In the genomic region with DNA sequence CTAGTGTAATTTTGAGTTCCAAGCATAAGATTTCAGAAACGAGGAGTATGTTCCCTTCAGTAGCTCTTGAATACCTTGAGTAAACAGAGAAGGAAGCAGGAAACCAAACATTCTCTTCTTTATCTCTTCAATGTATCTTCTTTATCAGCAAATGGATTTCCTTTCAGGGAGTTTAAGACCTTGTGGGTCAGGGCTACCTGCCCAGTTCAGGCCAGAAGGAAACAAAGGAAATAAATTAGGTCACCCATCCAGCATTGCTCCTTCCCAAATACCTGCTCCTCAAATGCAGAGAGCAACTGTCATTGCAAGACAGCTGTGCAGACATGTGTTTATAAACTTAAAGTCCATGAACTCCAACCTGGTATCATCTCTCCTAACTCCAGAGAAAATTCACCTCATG, we compare ENCODE assay signal across 26 cellular contexts.
"Had no signal": no experiment of that assay in that cellular context is flagged by ENCODE, and none has a peak within 500 bp of the region (broad histone marks: within the 10 kb centered on the region; RNA-seq: fewer than 3 reads in every experiment).

No MANE protein-coding gene starts in this region.

- H3K9me3 ChIP-seq: breast epithelium, gastrocnemius medialis, left lung, lower lobe of right lung, mucosa of descending colon, spleen, transverse colon had no signal

- H3K36me3 Mint-ChIP-seq: activated CD4-positive, alpha-beta memory T cell treated with anti-CD3 and anti-CD28 coated beads for 36 hours; activated CD8-positive, alpha-beta memory T cell treated with anti-CD3 and anti-CD28 coated beads, Interleukin-2, amount 10 ng/mL, durations not matched to agents 7 days and 5 days; activated naive CD4-positive, alpha-beta T cell treated with anti-CD3 and anti-CD28 coated beads, Interleukin-2, amount 50 U/mL, for 24 hours; natural killer cell treated with Interleukin-12 subunit alpha and Interleukin-12 subunit beta and Interleukin-15 and Interleukin-18, amount 100 ng/mL, for 72 hours had no signal

- H3K27me3 Mint-ChIP-seq: activated CD4-positive, alpha-beta memory T cell treated with anti-CD3 and anti-CD28 coated beads for 36 hours; activated naive CD4-positive, alpha-beta T cell treated with anti-CD3 and anti-CD28 coated beads, Interleukin-2, amount 50 U/mL, for 24 hours; activated naive CD8-positive, alpha-beta T cell treated with anti-CD3 and anti-CD28 coated beads, Interleukin-2, amount 50 U/mL, for 24 hours; natural killer cell treated with Interleukin-12 subunit alpha and Interleukin-12 subunit beta and Interleukin-15 and Interleukin-18, amount 100 ng/mL, for 72 hours had no signal

- H3K27ac ChIP-seq: breast epithelium, epithelial cell of prostate, gastrocnemius medialis, left lung, lower lobe of right lung, spleen, transverse colon, WERI-Rb-1 had no signal

- H3K36me3 ChIP-seq: breast epithelium, gastrocnemius medialis, left lung, lower lobe of right lung, spleen, transverse colon, WERI-Rb-1 had no signal

- H3K4me1 ChIP-seq: gastrocnemius medialis, left lung, lower lobe of right lung, spleen had no signal

- H3K27me3 ChIP-seq: breast epithelium, gastrocnemius medialis, left lung, spleen, transverse colon had no signal

- H3K27ac Mint-ChIP-seq: activated CD4-positive, alpha-beta memory T cell treated with anti-CD3 and anti-CD28 coated beads for 36 hours; activated CD4-positive, alpha-beta T cell treated with anti-CD3 and anti-CD28 coated beads, Interleukin-2, amount 10 ng/mL, durations not matched to agents 24 days and 14 days; activated CD8-positive, alpha-beta memory T cell treated with anti-CD3 and anti-CD28 coated beads, Interleukin-2, amount 10 ng/mL, durations not matched to agents 7 days and 5 days; activated naive CD4-positive, alpha-beta T cell treated with anti-CD3 and anti-CD28 coated beads, Interleukin-2, amount 50 U/mL, for 24 hours; activated naive CD8-positive, alpha-beta T cell treated with anti-CD3 and anti-CD28 coated beads, Interleukin-2, amount 50 U/mL, for 24 hours; activated T-helper 2 cell treated with anti-CD3 and anti-CD28 coated beads, Interferon-gamma antibody, Interleukin-2, Interleukin-4, amounts not matched to agents 10 μg/mL and 5 μg/mL and 100 μg/mL, durations not matched to agents 14 hours and 24 hours and 36 hours; dendritic cell treated with granulocyte-macrophage colony-stimulating factor and Interleukin-4, amounts not matched to agents 40 ng/mL and 50 ng/mL, for 4 days; natural killer cell treated with Interleukin-12 subunit alpha and Interleukin-12 subunit beta and Interleukin-15 and Interleukin-18, amount 100 ng/mL, for 72 hours had no signal

- H3K9me3 Mint-ChIP-seq: activated CD4-positive, alpha-beta memory T cell treated with anti-CD3 and anti-CD28 coated beads for 36 hours; activated CD4-positive, alpha-beta T cell treated with anti-CD3 and anti-CD28 coated beads, Interleukin-2, amount 10 ng/mL, durations not matched to agents 24 days and 14 days; activated naive CD4-positive, alpha-beta T cell treated with anti-CD3 and anti-CD28 coated beads, Interleukin-2, amount 50 U/mL, for 24 hours; activated naive CD8-positive, alpha-beta T cell treated with anti-CD3 and anti-CD28 coated beads, Interleukin-2, amount 50 U/mL, for 24 hours; activated T-helper 2 cell treated with anti-CD3 and anti-CD28 coated beads, Interferon-gamma antibody, Interleukin-2, Interleukin-4, amounts not matched to agents 10 μg/mL and 5 μg/mL and 100 μg/mL, durations not matched to agents 14 hours and 24 hours and 36 hours; dendritic cell treated with granulocyte-macrophage colony-stimulating factor and Interleukin-4, amounts not matched to agents 40 ng/mL and 50 ng/mL, for 4 days; natural killer cell treated with Interleukin-12 subunit alpha and Interleukin-12 subunit beta and Interleukin-15 and Interleukin-18, amount 100 ng/mL, for 72 hours had no signal

- H3K4me3 Mint-ChIP-seq: activated CD4-positive, alpha-beta memory T cell treated with anti-CD3 and anti-CD28 coated beads for 36 hours; activated CD4-positive, alpha-beta T cell treated with anti-CD3 and anti-CD28 coated beads, Interleukin-2, amount 10 ng/mL, durations not matched to agents 24 days and 14 days; activated CD8-positive, alpha-beta memory T cell treated with anti-CD3 and anti-CD28 coated beads, Interleukin-2, amount 10 ng/mL, durations not matched to agents 7 days and 5 days; activated naive CD4-positive, alpha-beta T cell treated with anti-CD3 and anti-CD28 coated beads, Interleukin-2, amount 50 U/mL, for 24 hours; activated naive CD8-positive, alpha-beta T cell treated with anti-CD3 and anti-CD28 coated beads, Interleukin-2, amount 50 U/mL, for 24 hours; dendritic cell treated with granulocyte-macrophage colony-stimulating factor and Interleukin-4, amounts not matched to agents 40 ng/mL and 50 ng/mL, for 4 days; natural killer cell treated with Interleukin-12 subunit alpha and Interleukin-12 subunit beta and Interleukin-15 and Interleukin-18, amount 100 ng/mL, for 72 hours had no signal

- H3K4me3 ChIP-seq: breast epithelium, gastrocnemius medialis, left lung, lower lobe of right lung, mucosa of descending colon, spleen, transverse colon had no signal

- ATAC-seq: activated CD8-positive, alpha-beta memory T cell treated with anti-CD3 and anti-CD28 coated beads, Interleukin-2, amount 10 ng/mL, durations not matched to agents 7 days and 5 days; activated naive CD8-positive, alpha-beta T cell treated with anti-CD3 and anti-CD28 coated beads, Interleukin-2, amount 50 U/mL, for 24 hours; gastrocnemius medialis; left lung; lower lobe of right lung; mucosa of descending colon; natural killer cell treated with Interleukin-12 subunit alpha and Interleukin-12 subunit beta and Interleukin-15 and Interleukin-18, amount 100 ng/mL, for 72 hours; right cardiac atrium had no signal

- DNase-seq: activated CD4-positive, alpha-beta memory T cell treated with anti-CD3 and anti-CD28 coated beads for 36 hours; activated CD4-positive, alpha-beta T cell treated with anti-CD3 and anti-CD28 coated beads, Interleukin-2, amount 10 ng/mL, durations not matched to agents 24 days and 14 days; activated CD4-positive, CD25-positive, alpha-beta regulatory T cell treated with anti-CD3 and anti-CD28 coated beads, Interleukin-2, amount 50 U/mL, for 72 hours; activated CD8-positive, alpha-beta memory T cell treated with anti-CD3 and anti-CD28 coated beads, Interleukin-2, amount 10 ng/mL, durations not matched to agents 7 days and 5 days; activated naive CD8-positive, alpha-beta T cell treated with anti-CD3 and anti-CD28 coated beads, Interleukin-2, amount 50 U/mL, for 24 hours; activated T-cell treated with anti-CD3 and anti-CD28 coated beads, Interleukin-2, amount 50 U/mL, for 48 hours; central memory CD4-positive, alpha-beta T cell; gastrocnemius medialis; glutamatergic neuron; left lung; lower lobe of right lung; mesenchymal stem cell; mucosa of descending colon; posterior cingulate gyrus; right cardiac atrium; spleen; stimulated activated naive CD4-positive, alpha-beta T cell; T-helper 9 cell; transverse colon; WERI-Rb-1 had no signal
